Comparison of ENCODE assay signal across 9 cellular contexts in genomic region chr5:141877478-141878185, GRCh38. TPM values are rescaled to one million over a fixed set of nuclear protein-coding genes. Genes with fewer than 3 reads are reported as not detected.
DNase-seq lines count a peak whose midpoint lies in the region; ATAC-seq and TF ChIP-seq lines count a peak whose summit lies in the region.
"Had no signal": no experiment of that assay in that cellular context is flagged by ENCODE, and none has a peak within 500 bp of the region (broad histone marks: within the 10 kb centered on the region; RNA-seq: fewer than 3 reads in every experiment).

No MANE protein-coding gene starts in this region.

- H3K4me3 ChIP-seq in epithelial cell of esophagus (ENCODE audit: low read length) (peak overlapping the region; percentile 58), neuron (ENCODE audit: low read length) (peak overlapping the region; percentile 56)

- H3K36me3 ChIP-seq in neuron (ENCODE audit: insufficient read depth, low read length), result no peaks in the 10 kb centered on the region

- DNase-seq in NCI-H1105 treated with DMSO at 0.1 percent for 48 hours (lab: John Stamatoyannopoulos, UW) (peak; percentile 12), NCI-H1105 (lab: John Stamatoyannopoulos, UW) (no peak), epithelial cell of esophagus (ENCODE audit: low read depth) (peak; percentile 44), GDM1 (lab: John Stamatoyannopoulos, UW) (no peak), omental fat pad (ENCODE audit: low spot score) (no peak)
- peak; percentile 20 for DNase-seq in activated CD4-positive, alpha-beta T cell treated with anti-CD3 and anti-CD28 coated beads, Interleukin-2, amount 10 ng/mL, durations not matched to agents 7 days and 5 days

- H3K4me3 Mint-ChIP-seq in activated CD4-positive, alpha-beta T cell treated with anti-CD3 and anti-CD28 coated beads, Interleukin-2, amount 10 ng/mL, durations not matched to agents 7 days and 5 days, result peak overlapping the region; percentile 42

- CTCF ChIA-PET in activated CD4-positive, alpha-beta T cell treated with anti-CD3 and anti-CD28 coated beads, Interleukin-2, amount 10 ng/mL, durations not matched to agents 7 days and 5 days (lab: Charles Lee), result interaction anchor here (1.0 to 4.3 kb wide), 11 partner anchors 19 to 314 kb away, joined by 3 to 60 read pairs (median 6); no protein-coding TSS in a partner anchor

- no peaks in the 10 kb centered on the region for H3K9me3 Mint-ChIP-seq in activated CD4-positive, alpha-beta T cell treated with anti-CD3 and anti-CD28 coated beads, Interleukin-2, amount 10 ng/mL, durations not matched to agents 7 days and 5 days

- no peak for TF ChIP-seq CTCF in epithelial cell of esophagus (IDR thresholded peaks at IDR 0.05; ENCODE audit: insufficient read depth, low read depth, low read length, missing control alignments)
- no peak for TF ChIP-seq CTCF in omental fat pad (IDR thresholded peaks at IDR 0.05)

- H3K27me3 ChIP-seq in neuron (ENCODE audit: insufficient read depth, low read length), result no peaks in the 10 kb centered on the region

- peaks cover 60% of the 10 kb centered on the region for H3K4me1 ChIP-seq in neuron (ENCODE audit: insufficient read depth, low read length)

- no peak overlapping the region for H3K27ac Mint-ChIP-seq in activated CD4-positive, alpha-beta T cell treated with anti-CD3 and anti-CD28 coated beads, Interleukin-2, amount 10 ng/mL, durations not matched to agents 7 days and 5 days

- ATAC-seq in omental fat pad (ENCODE audit: low FRiP score), result no peak
- no peak for ATAC-seq in HG02973 (IDR thresholded peaks at IDR 0.05; ENCODE audit: unreplicated experiment)

- no peak overlapping the region for H2AFZ ChIP-seq in neuron (ENCODE audit: low read depth, low read length)

- POLR2A ChIA-PET in activated CD4-positive, alpha-beta T cell treated with anti-CD3 and anti-CD28 coated beads, Interleukin-2, amount 10 ng/mL, durations not matched to agents 7 days and 5 days (lab: Charles Lee), result no interaction called here

- no peaks in the 10 kb centered on the region for H3K36me3 Mint-ChIP-seq in activated CD4-positive, alpha-beta T cell treated with anti-CD3 and anti-CD28 coated beads, Interleukin-2, amount 10 ng/mL, durations not matched to agents 7 days and 5 days (ENCODE audit: low read depth)

- H3K27me3 Mint-ChIP-seq in activated CD4-positive, alpha-beta T cell treated with anti-CD3 and anti-CD28 coated beads, Interleukin-2, amount 10 ng/mL, durations not matched to agents 7 days and 5 days, result peaks cover 80% of the 10 kb centered on the region

- H3K4me1 Mint-ChIP-seq in activated CD4-positive, alpha-beta T cell treated with anti-CD3 and anti-CD28 coated beads, Interleukin-2, amount 10 ng/mL, durations not matched to agents 7 days and 5 days, result peaks cover 19% of the 10 kb centered on the region

- no peaks in the 10 kb centered on the region for H3K9me3 ChIP-seq in neuron (ENCODE audit: low read length)

RNA-seq across cellular contexts. Expression of gene PCDH1, which starts 0.6 kb away (rescaled TPM):
- not detected for total RNA-seq in activated CD4-positive, alpha-beta T cell treated with anti-CD3 and anti-CD28 coated beads, Interleukin-2, amount 10 ng/mL, durations not matched to agents 7 days and 5 days
- 100 to 1,000 TPM in 1 of 4 donors, 10 to 100 TPM in 3; 10.6 to 148 (median 50.6) TPM for total RNA-seq in omental fat pad
- total RNA-seq: T-helper 2 cell treated with Interferon-gamma antibody and Interleukin-4, amounts not matched to agents 100 ng/mL and 5 ng/mL, for 36 hours had no signal

RNA-seq across cellular contexts. Expression of gene DELE1, which starts 46.0 kb away (rescaled TPM):
- 10 to 100 TPM; 71.5 to 72.1 TPM for total RNA-seq in activated CD4-positive, alpha-beta T cell treated with anti-CD3 and anti-CD28 coated beads, Interleukin-2, amount 10 ng/mL, durations not matched to agents 7 days and 5 days
- 10 to 100 TPM; 57.3 to 87.5 (median 61.0) TPM for total RNA-seq in omental fat pad

Comparison
In these comparisons a context has a peak if more than half of its experiments do, and no peak if none do; other contexts are left out.
1. DNase-seq: peak in NCI-H1105 treated with DMSO at 0.1 percent for 48 hours (single experiment), activated CD4-positive, alpha-beta T cell treated with anti-CD3 and anti-CD28 coated beads, Interleukin-2, amount 10 ng/mL, durations not matched to agents 7 days and 5 days (single experiment) and epithelial cell of esophagus (single experiment); none in NCI-H1105 (single experiment), GDM1 (single experiment) and omental fat pad (single experiment).
2. RNA of gene PCDH1, which starts 0.6 kb away (total RNA-seq): 10.6 to 148 TPM in omental fat pad; not detected in activated CD4-positive, alpha-beta T cell treated with anti-CD3 and anti-CD28 coated beads, Interleukin-2, amount 10 ng/mL, durations not matched to agents 7 days and 5 days; every median in the first group is over 10 times any median in the second.